In the genomic region with DNA sequence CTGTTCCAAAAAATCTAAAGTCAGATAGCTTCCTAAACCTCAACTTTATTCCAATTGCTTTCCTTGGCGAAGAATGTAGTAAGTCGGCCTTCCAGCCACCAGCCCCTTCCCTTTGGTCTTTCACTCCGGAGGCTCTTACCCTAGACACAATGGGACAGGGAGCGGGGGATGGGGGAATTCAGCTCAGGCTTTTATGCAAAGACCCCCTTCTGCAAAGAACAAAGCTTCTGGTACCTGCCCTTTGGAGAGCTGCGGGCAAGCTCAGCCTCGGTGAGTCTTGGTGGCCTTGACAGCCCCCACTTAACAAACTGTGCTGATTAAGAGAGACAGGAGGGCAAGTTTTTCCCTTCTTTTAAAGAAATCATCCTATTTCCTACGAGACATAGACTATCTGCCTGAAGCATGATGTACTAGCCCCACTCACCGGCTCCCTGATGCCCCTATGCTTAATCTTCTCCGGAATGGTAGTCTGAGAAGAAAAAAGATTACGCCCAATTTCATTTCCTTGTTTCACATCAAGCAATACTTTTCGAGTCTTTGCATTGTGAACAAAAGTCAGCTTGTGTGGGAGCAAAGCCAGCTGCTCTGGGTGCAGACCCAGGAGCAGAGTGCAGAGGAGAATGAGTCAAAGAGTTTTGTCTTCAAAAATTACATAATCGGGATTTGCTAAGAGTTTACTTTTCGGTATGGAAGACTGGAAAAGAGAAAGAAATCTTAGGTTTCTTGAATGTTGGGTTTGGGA, we compare ENCODE assay signal across 24 cellular contexts. TPM values are rescaled to one million over a fixed set of nuclear protein-coding genes. Genes with fewer than 3 reads are reported as not detected.
DNase-seq lines count a peak whose midpoint lies in the region; ATAC-seq and TF ChIP-seq lines count a peak whose summit lies in the region.
"Had no signal": no experiment of that assay in that cellular context is flagged by ENCODE, and none has a peak within 500 bp of the region (broad histone marks: within the 10 kb centered on the region; RNA-seq: fewer than 3 reads in every experiment).

No MANE protein-coding gene starts in this region.

- no peaks in the 10 kb centered on the region for H3K79me2 ChIP-seq in ACC112 (ENCODE audit: control insufficient read depth, insufficient read depth, low read length, unreplicated experiment)

- no peaks in the 10 kb centered on the region for H3K36me3 Mint-ChIP-seq in stimulated activated memory B cell treated with anti-CD40 and anti-IgM and Interleukin-4, amounts not matched to agents 10 μg/mL and 1 μg/mL and 100 μg/mL, for 72 hours
- peaks cover 1% of the 10 kb centered on the region for H3K36me3 Mint-ChIP-seq in chondrocyte (ENCODE audit: low read depth)
- H3K36me3 Mint-ChIP-seq: immature natural killer cell; naive thymus-derived CD8-positive, alpha-beta T cell had no signal

- no peak overlapping the region for H3K27ac ChIP-seq in ACC112 (ENCODE audit: low read depth, low read length)
- H3K27ac ChIP-seq in HUES64 (ENCODE audit: low read depth, low read length), result peak overlapping the region; percentile 90
- H3K27ac ChIP-seq: uterus had no signal

- WGBS in HUES64, result 7% methylated on average over 13 of the region's 13 CpGs

- H3K27me3 Mint-ChIP-seq in stimulated activated memory B cell treated with anti-CD40 and anti-IgM and Interleukin-4, amounts not matched to agents 10 μg/mL and 1 μg/mL and 100 μg/mL, for 72 hours, result peaks cover 30% of the 10 kb centered on the region
- peaks cover 54% of the 10 kb centered on the region for H3K27me3 Mint-ChIP-seq in chondrocyte (ENCODE audit: low read depth)

- H2AFZ ChIP-seq in ACC112 (ENCODE audit: low read length, unreplicated experiment), result no peak overlapping the region

- H3K36me3 ChIP-seq in ACC112 (ENCODE audit: insufficient read depth, low read length) (no peaks in the 10 kb centered on the region), HUES64 (ENCODE audit: insufficient read depth, low read length) (peaks cover 18% of the 10 kb centered on the region)
- H3K36me3 ChIP-seq: uterus had no signal

- no peaks in the 10 kb centered on the region for H3K4me1 Mint-ChIP-seq in stimulated activated memory B cell treated with anti-CD40 and anti-IgM and Interleukin-4, amounts not matched to agents 10 μg/mL and 1 μg/mL and 100 μg/mL, for 72 hours
- peaks cover 5% of the 10 kb centered on the region for H3K4me1 Mint-ChIP-seq in chondrocyte (ENCODE audit: low read depth)
- H3K4me1 Mint-ChIP-seq: immature natural killer cell had no signal

- ATAC-seq in stimulated activated memory B cell treated with anti-CD40 and anti-IgM and Interleukin-4, amounts not matched to agents 10 μg/mL and 1 μg/mL and 100 μg/mL, for 72 hours, result no peak
- ATAC-seq in GM21619 (IDR thresholded peaks at IDR 0.05; ENCODE audit: unreplicated experiment), result no peak
- ATAC-seq: GM12878; naive thymus-derived CD8-positive, alpha-beta T cell had no signal

- H3K4me1 ChIP-seq in ACC112 (ENCODE audit: control insufficient read depth, insufficient read depth, low read length, unreplicated experiment) (no peaks in the 10 kb centered on the region), HUES64 (ENCODE audit: insufficient read depth, low read length) (peaks cover 43% of the 10 kb centered on the region)
- H3K4me1 ChIP-seq: uterus had no signal

- no peak overlapping the region for H3K4me3 Mint-ChIP-seq in stimulated activated memory B cell treated with anti-CD40 and anti-IgM and Interleukin-4, amounts not matched to agents 10 μg/mL and 1 μg/mL and 100 μg/mL, for 72 hours
- H3K4me3 Mint-ChIP-seq in chondrocyte (ENCODE audit: unreplicated experiment), result no peak overlapping the region
- H3K4me3 Mint-ChIP-seq: immature natural killer cell; naive thymus-derived CD8-positive, alpha-beta T cell had no signal

- peak overlapping the region; percentile 18; the same call in 1 of the 2 replicates for H3K4me3 ChIP-seq in ACC112 (ENCODE audit: low read depth, low read length)
- H3K4me3 ChIP-seq in HUES64 (ENCODE audit: low read length), result peak overlapping the region; percentile 71
- no peak overlapping the region for H3K4me3 ChIP-seq in cardiac fibroblast (replicated peaks in 1 of 2; ENCODE audit: low read depth in 2 of 2, low read length in 2 of 2)
- H3K4me3 ChIP-seq: GM12878, uterus had no signal

- no peak for TF ChIP-seq CTCF in cardiac fibroblast (IDR thresholded peaks at IDR 0.05; ENCODE audit: low read depth, low read length)
- TF ChIP-seq CTCF in chondrocyte (IDR thresholded peaks at IDR 0.05), result no peak

- no peak overlapping the region for H3K27ac Mint-ChIP-seq in stimulated activated memory B cell treated with anti-CD40 and anti-IgM and Interleukin-4, amounts not matched to agents 10 μg/mL and 1 μg/mL and 100 μg/mL, for 72 hours
- H3K27ac Mint-ChIP-seq in chondrocyte (ENCODE audit: unreplicated experiment), result no peak overlapping the region
- H3K27ac Mint-ChIP-seq: immature natural killer cell; naive thymus-derived CD8-positive, alpha-beta T cell had no signal

- H3K9me3 ChIP-seq in HUES64 (ENCODE audit: insufficient read depth, low read depth, low read length), result no peaks in the 10 kb centered on the region
- H3K9me3 ChIP-seq: uterus had no signal

- DNase-seq in cardiac fibroblast (ENCODE audit: low read depth in 2 of 2) (peak; percentile 22 to 23), iPS-NIHi7 (ENCODE audit: extremely low spot score) (peak; percentile 41), chondrocyte (ENCODE audit: low spot score) (no peak)
- DNase-seq in stimulated activated CD4-positive, alpha-beta T cell treated with anti-CD3 and anti-CD28 coated beads, Interleukin-1b, Interleukin-23, amount 100 ng/mL, for 48 hours, result no peak
- DNase-seq: activated CD4-positive, alpha-beta T cell treated with anti-CD3 and anti-CD28 coated beads for 4 hours; activated naive CD4-positive, alpha-beta T cell treated with Interleukin-2 at 50 U/mL for 16 hours; effector CD4-positive, alpha-beta T cell; immature natural killer cell; naive thymus-derived CD8-positive, alpha-beta T cell; NCI-H187; OCI-M1; T1000; uterus had no signal

- H3K9ac ChIP-seq in HUES64 (ENCODE audit: low read depth, low read length), result peak overlapping the region; percentile 67

- peaks cover 52% of the 10 kb centered on the region for H3K27me3 ChIP-seq in ACC112 (ENCODE audit: insufficient read depth, low read length)
- no peaks in the 10 kb centered on the region for H3K27me3 ChIP-seq in HUES64 (ENCODE audit: insufficient read depth, low read length)
- H3K27me3 ChIP-seq: uterus had no signal

- H3K9me3 Mint-ChIP-seq in stimulated activated memory B cell treated with anti-CD40 and anti-IgM and Interleukin-4, amounts not matched to agents 10 μg/mL and 1 μg/mL and 100 μg/mL, for 72 hours, result peaks cover 3% of the 10 kb centered on the region
- no peaks in the 10 kb centered on the region for H3K9me3 Mint-ChIP-seq in chondrocyte (ENCODE audit: low read depth)
- H3K9me3 Mint-ChIP-seq: immature natural killer cell; naive thymus-derived CD8-positive, alpha-beta T cell had no signal

RNA-seq across cellular contexts. Expression of gene NANOG, which starts 1.5 kb away (rescaled TPM):
- polyA plus RNA-seq in HUES64 (2013, experiment 1 of 2), result 73.3 TPM
- polyA plus RNA-seq in HUES64 (2013, experiment 2 of 2), result 73.7 TPM
- total RNA-seq in chondrocyte, result not detected in 3 replicates
- total RNA-seq: bronchial epithelial cell; fibroblast of lung; G401; lung microvascular endothelial cell; naive thymus-derived CD8-positive, alpha-beta T cell; NCI-H460; renal cortical epithelial cell had no signal
- polyA plus RNA-seq: GM12878, immature natural killer cell had no signal

RNA-seq across cellular contexts. Expression of gene NANOGNB, which starts 22.7 kb away (rescaled TPM):
- not detected for polyA plus RNA-seq in HUES64 (2013, experiment 1 of 2)
- polyA plus RNA-seq in HUES64 (2013, experiment 2 of 2), result not detected
- not detected in 3 replicates for total RNA-seq in chondrocyte
- total RNA-seq: bronchial epithelial cell; fibroblast of lung; G401; GM12878; lung microvascular endothelial cell; naive thymus-derived CD8-positive, alpha-beta T cell; NCI-H460; renal cortical epithelial cell; uterus had no signal
- polyA plus RNA-seq: fibroblast of lung; GM12878; immature natural killer cell; naive thymus-derived CD8-positive, alpha-beta T cell had no signal

RNA-seq across cellular contexts. Expression of gene CLEC4C, which starts 40.6 kb away (rescaled TPM):
- polyA plus RNA-seq in HUES64 (2013, experiment 1 of 2), result not detected
- not detected for polyA plus RNA-seq in HUES64 (2013, experiment 2 of 2)
- not detected in 3 replicates for total RNA-seq in chondrocyte
- total RNA-seq: bronchial epithelial cell; fibroblast of lung; G401; lung microvascular endothelial cell; naive thymus-derived CD8-positive, alpha-beta T cell; NCI-H460; renal cortical epithelial cell had no signal
- polyA plus RNA-seq: fibroblast of lung; naive thymus-derived CD8-positive, alpha-beta T cell had no signal

Comparison
In these comparisons a context has a peak if more than half of its experiments do, and no peak if none do; other contexts are left out.
1. H3K4me3 ChIP-seq: peak in ACC112 (single experiment) and HUES64 (single experiment); none in cardiac fibroblast (0 of 2).
2. DNase-seq: peak in cardiac fibroblast (2 of 2) and iPS-NIHi7 (single experiment); none in stimulated activated CD4-positive, alpha-beta T cell treated with anti-CD3 and anti-CD28 coated beads, Interleukin-1b, Interleukin-23, amount 100 ng/mL, for 48 hours (single experiment) and chondrocyte (single experiment).